In genomic region chr11:80587906-80588305, GRCh38 we compare ENCODE assay signal across 21 cellular contexts.
DNase-seq lines count a peak whose midpoint lies in the region; ATAC-seq, FAIRE-seq and TF ChIP-seq lines count a peak whose summit lies in the region.
"Had no signal": no experiment of that assay in that cellular context is flagged by ENCODE, and none has a peak within 500 bp of the region (broad histone marks: within the 10 kb centered on the region; RNA-seq: fewer than 3 reads in every experiment).

No MANE protein-coding gene starts in this region.

- H3K4me3 ChIP-seq in A549 (no peak overlapping the region), Panc1 (ENCODE audit: low read depth in 2 of 2, low read length in 2 of 2) (no peak overlapping the region)

- BruUV-seq in Panc1 (replicated peaks; lab: Mats Ljungman, UMichigan), result no TSS peak

- no peak for TF ChIP-seq POLR2A in A549 (IDR thresholded peaks at IDR 0.05; ENCODE audit: low read length)

- no peak overlapping the region for H3K27ac Mint-ChIP-seq in stimulated activated naive CD8-positive, alpha-beta T cell treated with anti-CD3 and anti-CD28 coated beads, Interleukin-15, amount 100 ng/mL, for 72 hours
- no peak overlapping the region for H3K27ac Mint-ChIP-seq in natural killer cell
- H3K27ac Mint-ChIP-seq: CD14-positive monocyte; CD8-positive, alpha-beta T cell; IgD-negative memory B cell had no signal

- no peaks in the 10 kb centered on the region for H3K4me1 Mint-ChIP-seq in stimulated activated naive CD8-positive, alpha-beta T cell treated with anti-CD3 and anti-CD28 coated beads, Interleukin-15, amount 100 ng/mL, for 72 hours
- H3K4me1 Mint-ChIP-seq in natural killer cell, result no peaks in the 10 kb centered on the region
- H3K4me1 Mint-ChIP-seq: CD14-positive monocyte, IgD-negative memory B cell had no signal

- CTCF ChIA-PET in A549 (lab: Yijun Ruan, JAX), result no interaction called here
- CTCF ChIA-PET in Panc1 (lab: Charles Lee), result no interaction called here

- no peak overlapping the region for H3K4me2 ChIP-seq in A549

- intact Hi-C loops in Panc1 (cut with micrococcal nuclease; ENCODE audit: unreplicated experiment), result no loop called here
- intact Hi-C loops in left colon (cut with DNase I, micrococcal nuclease), result no loop called here
- intact Hi-C loops in natural killer cell (cut with micrococcal nuclease), result no loop called here

- H3K36me3 ChIP-seq in Panc1 (ENCODE audit: control insufficient read depth, insufficient read depth, low read length), result no peaks in the 10 kb centered on the region

- H3K9me3 Mint-ChIP-seq in stimulated activated naive CD8-positive, alpha-beta T cell treated with anti-CD3 and anti-CD28 coated beads, Interleukin-15, amount 100 ng/mL, for 72 hours, result peaks cover 3 to 22% of the 10 kb centered on the region in 2 donors
- peaks cover 10 to 14% of the 10 kb centered on the region in 2 donors for H3K9me3 Mint-ChIP-seq in natural killer cell
- H3K9me3 Mint-ChIP-seq: CD14-positive monocyte had no signal

- H3K4me3 Mint-ChIP-seq in stimulated activated naive CD8-positive, alpha-beta T cell treated with anti-CD3 and anti-CD28 coated beads, Interleukin-15, amount 100 ng/mL, for 72 hours, result no peak overlapping the region
- no peak overlapping the region for H3K4me3 Mint-ChIP-seq in natural killer cell
- H3K4me3 Mint-ChIP-seq: CD14-positive monocyte; CD8-positive, alpha-beta T cell; IgD-negative memory B cell had no signal

- H3K9me3 ChIP-seq in A549 (no peaks in the 10 kb centered on the region; the same call in 2 of the 3 replicates), Panc1 (ENCODE audit: control insufficient read depth, insufficient read depth, low read depth, low read length) (peaks cover 12% of the 10 kb centered on the region; the same call in 1 of the 2 replicates)

- H3K27ac ChIP-seq in A549 (no peak overlapping the region), Panc1 (ENCODE audit: low read length) (peak overlapping the region; percentile 55; the same call in 1 of the 2 replicates)

- no peaks in the 10 kb centered on the region for H3K27me3 ChIP-seq in Panc1 (ENCODE audit: control insufficient read depth, insufficient read depth, low read length)

- FAIRE-seq in A549 (lab: Jason Lieb, UNC), result peak; percentile 68
- FAIRE-seq: A204.1, D721Med, G401.6, GM12892, H1 had no signal

- no peak for TF ChIP-seq RAD21 in A549 (conservative IDR thresholded peaks at IDR 0.05 in 1 of 2, IDR thresholded peaks at IDR 0.05 in 1 of 2)

- TF ChIP-seq EP300 in A549 (IDR thresholded peaks at IDR 0.05), result no peak

- POLR2A ChIA-PET in A549 (lab: Yijun Ruan, JAX) (no interaction called here), Panc1 (lab: Charles Lee) (no interaction called here)

- TF ChIP-seq CTCF in A549 (IDR thresholded peaks at IDR 0.05) (no peak), Panc1 (IDR thresholded peaks at IDR 0.05) (no peak), natural killer cell (IDR thresholded peaks at IDR 0.05) (no peak)

- ATAC-seq in A549 (no peak), Panc1 (no peak), left colon (peak; percentile 92), HG03097 (IDR thresholded peaks at IDR 0.05; ENCODE audit: low FRiP score, unreplicated experiment) (no peak), natural killer cell (no peak)
- no peak for ATAC-seq in stimulated activated naive CD8-positive, alpha-beta T cell treated with anti-CD3 and anti-CD28 coated beads, Interleukin-15, amount 100 ng/mL, for 72 hours
- ATAC-seq: CD8-positive, alpha-beta T cell had no signal

- H3K4me1 ChIP-seq in A549 (no peaks in the 10 kb centered on the region), Panc1 (ENCODE audit: control insufficient read depth, insufficient read depth, low read length) (peaks cover 8% of the 10 kb centered on the region; the same call in 1 of the 2 replicates)

- 21% methylated on average over 2 of the region's 2 CpGs for WGBS in A549 (ENCODE audit: missing lambda C conversion rate)

- no peaks in the 10 kb centered on the region for H3K27me3 Mint-ChIP-seq in stimulated activated naive CD8-positive, alpha-beta T cell treated with anti-CD3 and anti-CD28 coated beads, Interleukin-15, amount 100 ng/mL, for 72 hours
- no peaks in the 10 kb centered on the region for H3K27me3 Mint-ChIP-seq in natural killer cell (ENCODE audit: low read depth in 2 of 2)
- H3K27me3 Mint-ChIP-seq: IgD-negative memory B cell had no signal

- DNase-seq in A549 (ENCODE audit: low read depth in 1 of 2, low spot score in 1 of 2) (no peak), HT-29 (ENCODE audit: low spot score) (peak; percentile 32), Panc1 (ENCODE audit: low read depth, low spot score) (no peak), left colon (no peak), natural killer cell (no peak)
- DNase-seq in activated CD8-positive, alpha-beta memory T cell treated with anti-CD3 and anti-CD28 coated beads, Interleukin-2, amount 50 U/mL, for 4 hours, result no peak
- DNase-seq in stimulated activated naive CD8-positive, alpha-beta T cell treated with anti-CD3 and anti-CD28 coated beads, Interleukin-15, amount 100 ng/mL, for 72 hours, result no peak
- DNase-seq: CD8-positive, alpha-beta T cell; COR-L47; DMS153; DMS79 treated with DMSO at 0.1 percent for 48 hours; EL; HCEC 1CT had no signal

- peaks cover 6% of the 10 kb centered on the region for H3K36me3 Mint-ChIP-seq in natural killer cell
- H3K36me3 Mint-ChIP-seq: CD14-positive monocyte; CD8-positive, alpha-beta T cell; IgD-negative memory B cell had no signal

- in situ Hi-C loops in Panc1 (cut with HindIII; ENCODE audit: low pct_unique_long_range_greater_than_20kb, low sequenced_read_pairs), result no loop called here

TF ChIP-seq in A549, 52 proteins besides CTCF, POLR2A, EP300 and RAD21:
- TF ChIP-seq MAZ (IDR thresholded peaks at IDR 0.05; ENCODE audit: borderline replicate concordance, low read depth, low read length), result no peak
- no peak for TF ChIP-seq PHF8 (IDR thresholded peaks at IDR 0.05; ENCODE audit: borderline replicate concordance, low read depth)
- no peak for TF ChIP-seq ZFP36 (IDR thresholded peaks at IDR 0.05; ENCODE audit: borderline replicate concordance, partially characterized antibody)
- TF ChIP-seq SMC3 (IDR thresholded peaks at IDR 0.05), result no peak
- no peak for TF ChIP-seq FOXS1 (CRISPR knock-in tag; IDR thresholded peaks at IDR 0.05)
- TF ChIP-seq HDAC2 (IDR thresholded peaks at IDR 0.05), result no peak
- TF ChIP-seq POLR2AphosphoS2 (conservative IDR thresholded peaks at IDR 0.05; ENCODE audit: low read length), result no peak
- no peak for TF ChIP-seq ZSCAN20 (CRISPR knock-in tag; IDR thresholded peaks at IDR 0.05)
- no peak for TF ChIP-seq HMGXB4 (CRISPR knock-in tag; IDR thresholded peaks at IDR 0.05; ENCODE audit: borderline replicate concordance)
